In the genomic region with DNA sequence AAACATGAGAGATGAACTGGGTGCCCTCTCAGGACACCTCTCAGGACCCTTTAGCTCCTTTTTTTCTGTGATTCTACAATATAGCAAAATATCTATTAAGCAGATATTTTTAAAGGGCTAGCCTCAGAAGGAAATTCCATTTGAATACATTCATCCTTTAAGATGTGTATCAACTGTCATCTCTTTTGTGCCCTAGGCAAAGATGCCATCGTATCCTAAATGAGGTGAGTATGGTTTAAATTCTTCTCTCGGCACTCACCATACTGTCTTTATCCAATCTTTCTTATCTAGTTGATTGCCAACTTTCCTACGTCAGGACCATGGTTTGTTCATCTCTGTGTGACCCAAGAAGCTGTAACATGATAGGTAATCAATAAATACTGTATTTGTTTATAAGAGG, we compare ENCODE assay signal across 24 cellular contexts.
"Had no signal": no experiment of that assay in that cellular context is flagged by ENCODE, and none has a peak within 500 bp of the region (broad histone marks: within the 10 kb centered on the region; RNA-seq: fewer than 3 reads in every experiment).

No MANE protein-coding gene starts in this region.

- H3K4me3 ChIP-seq: breast epithelium, tibial artery had no signal

- H3K36me3 ChIP-seq: adrenal gland, ascending aorta, breast epithelium, neutrophil, tibial artery had no signal

- H3K9ac ChIP-seq: parathyroid adenoma had no signal

- H3K27me3 ChIP-seq: adrenal gland, ascending aorta, breast epithelium, neutrophil, tibial artery had no signal

- ATAC-seq: activated CD4-positive, alpha-beta T cell treated with anti-CD3 and anti-CD28 coated beads for 36 hours; activated naive CD4-positive, alpha-beta T cell treated with anti-CD3 and anti-CD28 coated beads, Interleukin-2, amount 50 U/mL, for 72 hours; activated T-helper 17 cell treated with anti-CD3 and anti-CD28 coated beads, Interleukin-2, amount 50 U/mL, for 72 hours; esophagus mucosa; stimulated activated naive CD8-positive, alpha-beta T cell treated with anti-CD3 and anti-CD28 coated beads, Interleukin-15, amount 100 ng/mL, for 72 hours had no signal

- H3K79me2 ChIP-seq: parathyroid adenoma had no signal

- H2AFZ ChIP-seq: parathyroid adenoma had no signal

- H3K9me3 ChIP-seq: adrenal gland, neutrophil had no signal

- DNase-seq: activated B cell treated with CpG ODN at 0.5 μM for 24 hours; activated CD4-positive, alpha-beta T cell treated with anti-CD3 and anti-CD28 coated beads for 36 hours; activated CD4-positive, alpha-beta T cell treated with anti-CD3 and anti-CD28 coated beads, Interleukin-2, amount 50 U/mL, for 4 hours; activated CD8-positive, alpha-beta memory T cell treated with anti-CD3 and anti-CD28 coated beads for 24 hours; activated CD8-positive, alpha-beta memory T cell treated with anti-CD3 and anti-CD28 coated beads, Interleukin-2, amount 50 U/mL, for 4 hours; activated T-cell treated with anti-CD3 and anti-CD28 coated beads, Interleukin-2, amount 50 U/mL, for 24 hours; adrenal gland; effector memory CD4-positive, alpha-beta T cell; foreskin melanocyte; glutamatergic neuron; hypothalamus; islet precursor cell; left cardiac atrium; right cardiac atrium; stimulated activated CD4-positive, alpha-beta T cell treated with anti-CD3 and anti-CD28 coated beads, Interleukin-1b, Interleukin-23, amount 100 ng/mL, for 48 hours; stimulated activated naive CD8-positive, alpha-beta T cell treated with anti-CD3 and anti-CD28 coated beads, Interleukin-15, amount 100 ng/mL, for 72 hours; tibial artery had no signal

- H3K4me1 ChIP-seq: ascending aorta, breast epithelium, parathyroid adenoma had no signal

- H3K27ac ChIP-seq: neutrophil, parathyroid adenoma, tibial artery had no signal
